In genomic region chr5:148469446-148470062, GRCh38 we compare ENCODE assay signal across 11 cellular contexts.
DNase-seq lines count a peak whose midpoint lies in the region; ATAC-seq and TF ChIP-seq lines count a peak whose summit lies in the region.
"Had no signal": no experiment of that assay in that cellular context is flagged by ENCODE, and none has a peak within 500 bp of the region (broad histone marks: within the 10 kb centered on the region; RNA-seq: fewer than 3 reads in every experiment).

No MANE protein-coding gene starts in this region.

- H2AFZ ChIP-seq in PC-9, result no peak overlapping the region

- no peaks in the 10 kb centered on the region for H3K9me3 Mint-ChIP-seq in stimulated activated effector memory CD8-positive, alpha-beta T cell treated with anti-CD3 and anti-CD28 coated beads, Interleukin-12 subunit alpha, Interleukin-12 subunit beta, amount 100 ng/mL, for 72 hours

- DNase-seq in NCI-H82 (lab: John Stamatoyannopoulos, UW) (peak; percentile 9), NCI-H82 treated with DMSO at 0.1 percent for 48 hours (lab: John Stamatoyannopoulos, UW; ENCODE audit: unreplicated experiment) (no peak), choroid plexus epithelial cell (ENCODE audit: low read depth) (peak; percentile 41), left lung (no peak), upper lobe of right lung (no peak), PC-9 (no peak), NCI-H524 (lab: John Stamatoyannopoulos, UW) (no peak)
- no peak for DNase-seq in stimulated activated effector memory CD8-positive, alpha-beta T cell treated with anti-CD3 and anti-CD28 coated beads, Interleukin-12 subunit alpha, Interleukin-12 subunit beta, amount 100 ng/mL, for 72 hours (ENCODE audit: low spot score in 2 of 2)
- DNase-seq: NCI-H2171 had no signal

- H3K4me2 ChIP-seq in PC-9, result no peak overlapping the region

- peak; percentile 24 for ATAC-seq in left lung
- peak; percentile 60 for ATAC-seq in upper lobe of right lung
- ATAC-seq in stimulated activated effector memory CD8-positive, alpha-beta T cell treated with anti-CD3 and anti-CD28 coated beads, Interleukin-12 subunit alpha, Interleukin-12 subunit beta, amount 100 ng/mL, for 72 hours, result no peak
- ATAC-seq: GM12878 had no signal

- no peaks in the 10 kb centered on the region for H3K9me2 ChIP-seq in PC-9 (ENCODE audit: insufficient read depth)

- H3K4me3 ChIP-seq in choroid plexus epithelial cell (ENCODE audit: low read depth, low read length), result no peak overlapping the region
- H3K4me3 ChIP-seq in left lung, result no peak overlapping the region
- H3K4me3 ChIP-seq in upper lobe of right lung, result no peak overlapping the region
- H3K4me3 ChIP-seq in PC-9, result no peak overlapping the region
- H3K4me3 ChIP-seq: GM12878, suprapubic skin had no signal

- H3K27me3 ChIP-seq in left lung (no peaks in the 10 kb centered on the region), upper lobe of right lung (no peaks in the 10 kb centered on the region), PC-9 (ENCODE audit: insufficient read depth, low read depth) (no peaks in the 10 kb centered on the region)
- H3K27me3 ChIP-seq: suprapubic skin had no signal

- POLR2A ChIA-PET in PC-9 (lab: Charles Lee; ENCODE audit: unreplicated experiment), result no interaction called here

- H3K79me2 ChIP-seq in PC-9 (ENCODE audit: low read depth), result no peaks in the 10 kb centered on the region

- no peaks in the 10 kb centered on the region for H4K20me1 ChIP-seq in PC-9 (ENCODE audit: insufficient read depth)

- BruUV-seq in PC-9 (replicated peaks; lab: Mats Ljungman, UMichigan), result no TSS peak

- H3K4me1 ChIP-seq in left lung (peaks cover 0 to 28% of the 10 kb centered on the region in 2 donors), upper lobe of right lung (peaks cover 12% of the 10 kb centered on the region), PC-9 (replicated peaks; ENCODE audit: insufficient read depth) (no peaks in the 10 kb centered on the region)
- H3K4me1 ChIP-seq: suprapubic skin had no signal

- CTCF ChIA-PET in PC-9 (lab: Charles Lee), result no interaction called here

- H3K4me1 Mint-ChIP-seq in stimulated activated effector memory CD8-positive, alpha-beta T cell treated with anti-CD3 and anti-CD28 coated beads, Interleukin-12 subunit alpha, Interleukin-12 subunit beta, amount 100 ng/mL, for 72 hours, result no peaks in the 10 kb centered on the region

- H3K36me3 ChIP-seq in left lung (no peaks in the 10 kb centered on the region), upper lobe of right lung (no peaks in the 10 kb centered on the region), PC-9 (ENCODE audit: low read depth) (no peaks in the 10 kb centered on the region)
- H3K36me3 ChIP-seq: suprapubic skin had no signal

- H3K9me3 ChIP-seq in left lung, result no peaks in the 10 kb centered on the region
- no peaks in the 10 kb centered on the region for H3K9me3 ChIP-seq in upper lobe of right lung
- H3K9me3 ChIP-seq in PC-9 (ENCODE audit: insufficient read depth, low read depth), result no peaks in the 10 kb centered on the region
- H3K9me3 ChIP-seq: suprapubic skin had no signal

- H3K27ac ChIP-seq in left lung (peak overlapping the region in 1 of 2 donors; percentile 40), upper lobe of right lung (peak overlapping the region; percentile 19), PC-9 (no peak overlapping the region)
- H3K27ac ChIP-seq: suprapubic skin had no signal

- TF ChIP-seq CTCF in choroid plexus epithelial cell (conservative IDR thresholded peaks at IDR 0.05; ENCODE audit: low read depth, low read length) (no peak), left lung (IDR thresholded peaks at IDR 0.05) (no peak), upper lobe of right lung (IDR thresholded peaks at IDR 0.05) (no peak), PC-9 (conservative IDR thresholded peaks at IDR 0.05) (no peak)

- H3K4me3 Mint-ChIP-seq in stimulated activated effector memory CD8-positive, alpha-beta T cell treated with anti-CD3 and anti-CD28 coated beads, Interleukin-12 subunit alpha, Interleukin-12 subunit beta, amount 100 ng/mL, for 72 hours, result no peak overlapping the region

- no peaks in the 10 kb centered on the region for H3K36me3 Mint-ChIP-seq in stimulated activated effector memory CD8-positive, alpha-beta T cell treated with anti-CD3 and anti-CD28 coated beads, Interleukin-12 subunit alpha, Interleukin-12 subunit beta, amount 100 ng/mL, for 72 hours

- intact Hi-C loops in left lung (cut with DNase I) (no loop called here), upper lobe of right lung (cut with DNase I) (no loop called here), PC-9 (cut with micrococcal nuclease; ENCODE audit: unreplicated experiment) (no loop called here)

- H3K27ac Mint-ChIP-seq in stimulated activated effector memory CD8-positive, alpha-beta T cell treated with anti-CD3 and anti-CD28 coated beads, Interleukin-12 subunit alpha, Interleukin-12 subunit beta, amount 100 ng/mL, for 72 hours, result no peak overlapping the region

- no peaks in the 10 kb centered on the region for H3F3A ChIP-seq in PC-9 (ENCODE audit: insufficient read depth, low read depth)

Comparison
In these comparisons a context has a peak if more than half of its experiments do, and no peak if none do; other contexts are left out.
1. DNase-seq: peak in NCI-H82 (single experiment) and choroid plexus epithelial cell (single experiment); none in NCI-H82 treated with DMSO at 0.1 percent for 48 hours (single experiment), left lung (0 of 2), upper lobe of right lung (single experiment), PC-9 (0 of 2), stimulated activated effector memory CD8-positive, alpha-beta T cell treated with anti-CD3 and anti-CD28 coated beads, Interleukin-12 subunit alpha, Interleukin-12 subunit beta, amount 100 ng/mL, for 72 hours (0 of 2) and NCI-H524 (0 of 2).